24 cellular contexts compared by ENCODE assay signal in genomic region chr10:35972275-35972674, GRCh38.
DNase-seq lines count a peak whose midpoint lies in the region; ATAC-seq, FAIRE-seq and TF ChIP-seq lines count a peak whose summit lies in the region.
"Had no signal": no experiment of that assay in that cellular context is flagged by ENCODE, and none has a peak within 500 bp of the region (broad histone marks: within the 10 kb centered on the region; RNA-seq: fewer than 3 reads in every experiment).

No MANE protein-coding gene starts in this region.

- no peaks in the 10 kb centered on the region for H3K79me2 ChIP-seq in hepatocyte
- H3K79me2 ChIP-seq in HepG2 (ENCODE audit: insufficient read depth, low read length) = no peaks in the 10 kb centered on the region

- H3K27ac ChIP-seq in 22Rv1 (peak overlapping the region; percentile 41), hepatocyte (no peak overlapping the region), HepG2 (ENCODE audit: extremely low read length, insufficient read depth, low read length) (no peak overlapping the region), Peyer's patch (no peak overlapping the region), neuronal stem cell (replicated peaks; ENCODE audit: low read length) (no peak overlapping the region)
- H3K27ac ChIP-seq: A549; BLaER1 treated with 17β-estradiol and CSF1 and Interleukin-3, amounts not matched to agents 10 nM and 100 nM; GM23248 had no signal

- no peak overlapping the region for H2BK15ac ChIP-seq in neuronal stem cell (ENCODE audit: low read length)

- no peak overlapping the region for H2BK5ac ChIP-seq in neuronal stem cell (ENCODE audit: low read length)

- H3K4me1 ChIP-seq in hepatocyte (ENCODE audit: insufficient read depth) (no peaks in the 10 kb centered on the region), HepG2 (ENCODE audit: insufficient read depth, low read length) (no peaks in the 10 kb centered on the region), Peyer's patch (no peaks in the 10 kb centered on the region), neuronal stem cell (ENCODE audit: control insufficient read depth in 2 of 2, insufficient read depth in 1 of 2, low read depth in 1 of 2, low read length in 2 of 2) (no peaks in the 10 kb centered on the region)
- H3K4me1 ChIP-seq: A549; BE2C; BLaER1 treated with 17β-estradiol and CSF1 and Interleukin-3, amounts not matched to agents 10 nM and 100 nM had no signal

- H3K9me3 ChIP-seq in hepatocyte (ENCODE audit: low read depth) = no peaks in the 10 kb centered on the region
- no peaks in the 10 kb centered on the region for H3K9me3 ChIP-seq in HepG2 (ENCODE audit: low read length)
- no peaks in the 10 kb centered on the region for H3K9me3 ChIP-seq in Peyer's patch
- H3K9me3 ChIP-seq in neuronal stem cell (replicated peaks in 1 of 2; ENCODE audit: control insufficient read depth in 2 of 2, insufficient read depth in 1 of 2, low read depth in 1 of 2, low read length in 2 of 2) = no peaks in the 10 kb centered on the region
- H3K9me3 ChIP-seq: BE2C; BLaER1 treated with 17β-estradiol and CSF1 and Interleukin-3, amounts not matched to agents 10 nM and 100 nM had no signal

- H3K4ac ChIP-seq in neuronal stem cell (ENCODE audit: low read length) = no peak overlapping the region

- no peak overlapping the region for H3K18ac ChIP-seq in neuronal stem cell (ENCODE audit: low read length)

- CTCF ChIA-PET in HepG2 (lab: Yijun Ruan, JAX; ENCODE audit: low intra/inter-chr PET ratio, low total read pairs) = no interaction called here

- WGBS in hepatocyte (ENCODE audit: low lambda C conversion rate, missing lambda C conversion rate) = 86% methylated on average over 3 of the region's 3 CpGs
- 11% methylated on average over 3 of the region's 3 CpGs for WGBS in HepG2 (ENCODE audit: low lambda C conversion rate)
- WGBS in neuronal stem cell (ENCODE audit: extremely low coverage in 2 of 2, insufficient read length in 2 of 2, insufficient replicate concordance in 1 of 2), 2 donors = no CpG with 5 or more reads among the region's 3 CpGs

- no peak overlapping the region for H3K23ac ChIP-seq in neuronal stem cell (ENCODE audit: low read depth, low read length, poor library complexity)

- no peak for TF ChIP-seq EP300 in HepG2 (IDR thresholded peaks at IDR 0.05; ENCODE audit: low read depth in 2 of 2, low read length in 2 of 2)
- TF ChIP-seq EP300 in HepG2 (CRISPR knock-in tag; IDR thresholded peaks at IDR 0.05; ENCODE audit: borderline replicate concordance) = no peak

- ATAC-seq in HepG2 = peak; percentile 59
- ATAC-seq: A549 had no signal

- no peaks in the 10 kb centered on the region for H3K36me3 ChIP-seq in hepatocyte (replicated peaks; ENCODE audit: insufficient read depth, low read depth)
- no peaks in the 10 kb centered on the region for H3K36me3 ChIP-seq in HepG2 (replicated peaks in 1 of 2; ENCODE audit: control insufficient read depth in 1 of 2, insufficient read depth in 2 of 2, low read length in 2 of 2)
- H3K36me3 ChIP-seq in Peyer's patch = no peaks in the 10 kb centered on the region
- no peaks in the 10 kb centered on the region for H3K36me3 ChIP-seq in neuronal stem cell (replicated peaks in 1 of 2; ENCODE audit: control insufficient read depth in 2 of 2, insufficient read depth in 2 of 2, low read length in 2 of 2)
- H3K36me3 ChIP-seq: BE2C; BLaER1 treated with 17β-estradiol and CSF1 and Interleukin-3, amounts not matched to agents 10 nM and 100 nM had no signal

- H3K27me3 ChIP-seq in hepatocyte (no peaks in the 10 kb centered on the region), HepG2 (ENCODE audit: control insufficient read depth in 1 of 2, insufficient read depth in 2 of 2, low read length in 2 of 2) (no peaks in the 10 kb centered on the region), Peyer's patch (no peaks in the 10 kb centered on the region), neuronal stem cell (ENCODE audit: control insufficient read depth in 3 of 3, insufficient read depth in 3 of 3, low read depth in 1 of 3, low read length in 3 of 3) (no peaks in the 10 kb centered on the region)
- H3K27me3 ChIP-seq: BE2C; BLaER1 treated with 17β-estradiol and CSF1 and Interleukin-3, amounts not matched to agents 10 nM and 100 nM had no signal

- H2AK5ac ChIP-seq in neuronal stem cell (ENCODE audit: low read depth, low read length) = no peak overlapping the region

- H4K91ac ChIP-seq in neuronal stem cell (ENCODE audit: low read depth, low read length, poor library complexity) = no peak overlapping the region

- H4K8ac ChIP-seq in neuronal stem cell (ENCODE audit: low read depth, low read length) = no peak overlapping the region

- H2AFZ ChIP-seq in hepatocyte (no peak overlapping the region), HepG2 (ENCODE audit: low read length) (no peak overlapping the region), neuronal stem cell (ENCODE audit: low read length) (no peak overlapping the region)
- H2AFZ ChIP-seq: GM23248 had no signal

- no peak for FAIRE-seq in HepG2 (lab: Jason Lieb, UNC)
- FAIRE-seq: A549, G401.6, GM19239, H1 had no signal

- TF ChIP-seq POLR2A in HepG2 (IDR thresholded peaks at IDR 0.05; ENCODE audit: insufficient read depth in 1 of 2, low read depth in 2 of 2, low read length in 2 of 2) (no peak), Peyer's patch (IDR thresholded peaks at IDR 0.05) (no peak)

- H2BK12ac ChIP-seq in neuronal stem cell (ENCODE audit: low read length) = no peak overlapping the region

- H2BK120ac ChIP-seq in neuronal stem cell (ENCODE audit: low read depth, low read length) = no peak overlapping the region

- H3K4me3 ChIP-seq in hepatocyte (no peak overlapping the region), HepG2 (replicated peaks in 1 of 3; ENCODE audit: insufficient read depth in 1 of 3, low read depth in 2 of 3, low read length in 3 of 3) (no peak overlapping the region), Peyer's patch (no peak overlapping the region), neuronal stem cell (ENCODE audit: low read length in 2 of 2) (no peak overlapping the region)
- H3K4me3 ChIP-seq: A549; BLaER1 treated with 17β-estradiol and CSF1 and Interleukin-3, amounts not matched to agents 10 nM and 100 nM; GM23248 had no signal

- in situ Hi-C loops in HepG2 (cut with HindIII; ENCODE audit: extremely low pct_ligation_motif_present, low pct_unique_long_range_greater_than_20kb) = no loop called here

- no peak overlapping the region for H3K14ac ChIP-seq in neuronal stem cell (ENCODE audit: low read length)

- H3K9ac ChIP-seq in HepG2 (ENCODE audit: insufficient read depth, low read depth, low read length) = no peak overlapping the region
- H3K9ac ChIP-seq in neuronal stem cell (ENCODE audit: low read depth, low read length, poor library complexity) = no peak overlapping the region
- H3K9ac ChIP-seq: BLaER1 treated with 17β-estradiol and CSF1 and Interleukin-3, amounts not matched to agents 10 nM and 100 nM; GM23248 had no signal

- POLR2A ChIA-PET in HepG2 (lab: Yijun Ruan, JAX) = no interaction called here

- no peaks in the 10 kb centered on the region for H3K9me2 ChIP-seq in hepatocyte (replicated peaks; ENCODE audit: insufficient read depth)

- H3K79me1 ChIP-seq in neuronal stem cell (ENCODE audit: low read depth, low read length) = no peaks in the 10 kb centered on the region

- intact Hi-C loops in HepG2 (cut with micrococcal nuclease; ENCODE audit: unreplicated experiment) = no loop called here

- BruUV-seq in HepG2 (replicated peaks; lab: Mats Ljungman, UMichigan) = no TSS peak

- TF ChIP-seq CTCF in 22Rv1 (IDR thresholded peaks at IDR 0.05) (no peak), hepatocyte (IDR thresholded peaks at IDR 0.05; ENCODE audit: poor library complexity) (no peak), HepG2 (CRISPR knock-in tag; IDR thresholded peaks at IDR 0.05) (no peak), Peyer's patch (IDR thresholded peaks at IDR 0.05) (no peak)

- H4K20me1 ChIP-seq in hepatocyte (ENCODE audit: insufficient read depth, poor library complexity, severe bottlenecking) (no peaks in the 10 kb centered on the region), HepG2 (ENCODE audit: insufficient read depth, low read length) (no peaks in the 10 kb centered on the region)
- H4K20me1 ChIP-seq: BLaER1 treated with 17β-estradiol and CSF1 and Interleukin-3, amounts not matched to agents 10 nM and 100 nM had no signal

- no peak overlapping the region for H3K4me2 ChIP-seq in hepatocyte
- H3K4me2 ChIP-seq in HepG2 (ENCODE audit: low read depth, low read length) = no peak overlapping the region
- no peak overlapping the region for H3K4me2 ChIP-seq in neuronal stem cell (ENCODE audit: insufficient read depth, low read length, poor library complexity, severe bottlenecking)
- H3K4me2 ChIP-seq: A549; BLaER1 treated with 17β-estradiol and CSF1 and Interleukin-3, amounts not matched to agents 10 nM and 100 nM had no signal

- peak; percentile 32 for DNase-seq in hepatocyte (ENCODE audit: low spot score)
- DNase-seq in HepG2 (ENCODE audit: low spot score) = no peak
- no peak for DNase-seq in Peyer's patch
- no peak for DNase-seq in COLO829 (ENCODE audit: low spot score)
- DNase-seq in neuronal stem cell (ENCODE audit: low spot score) = no peak
- DNase-seq: 8988T; ACHN; AML-193; BE2C; Calu3; CD4-positive, alpha-beta T cell; CD8-positive, alpha-beta memory T cell; COR-L47; DMS53; DMS79 treated with DMSO at 0.1 percent for 48 hours; GM23248; H7; HCEC 1CT had no signal

- no peak for TF ChIP-seq RAD21 in HepG2 (CRISPR knock-in tag; IDR thresholded peaks at IDR 0.05)

TF ChIP-seq in HepG2, 621 proteins besides CTCF, POLR2A, EP300 and RAD21 (continues in another document):
- TF ChIP-seq, protein P1, sequence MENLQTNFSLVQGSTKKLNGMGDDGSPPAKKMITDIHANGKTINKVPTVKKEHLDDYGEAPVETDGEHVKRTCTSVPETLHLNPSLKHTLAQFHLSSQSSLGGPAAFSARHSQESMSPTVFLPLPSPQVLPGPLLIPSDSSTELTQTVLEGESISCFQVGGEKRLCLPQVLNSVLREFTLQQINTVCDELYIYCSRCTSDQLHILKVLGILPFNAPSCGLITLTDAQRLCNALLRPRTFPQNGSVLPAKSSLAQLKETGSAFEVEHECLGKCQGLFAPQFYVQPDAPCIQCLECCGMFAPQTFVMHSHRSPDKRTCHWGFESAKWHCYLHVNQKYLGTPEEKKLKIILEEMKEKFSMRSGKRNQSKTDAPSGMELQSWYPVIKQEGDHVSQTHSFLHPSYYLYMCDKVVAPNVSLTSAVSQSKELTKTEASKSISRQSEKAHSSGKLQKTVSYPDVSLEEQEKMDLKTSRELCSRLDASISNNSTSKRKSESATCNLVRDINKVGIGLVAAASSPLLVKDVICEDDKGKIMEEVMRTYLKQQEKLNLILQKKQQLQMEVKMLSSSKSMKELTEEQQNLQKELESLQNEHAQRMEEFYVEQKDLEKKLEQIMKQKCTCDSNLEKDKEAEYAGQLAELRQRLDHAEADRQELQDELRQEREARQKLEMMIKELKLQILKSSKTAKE (CRISPR knock-in tag; IDR thresholded peaks at IDR 0.05; ENCODE audit: borderline replicate concordance) = no peak
- TF ChIP-seq ZNF468 (CRISPR knock-in tag; IDR thresholded peaks at IDR 0.05) (no peak), ZNF124 (CRISPR knock-in tag; IDR thresholded peaks at IDR 0.05) (no peak)
